Comparison of ENCODE assay signal across 19 cellular contexts in the genomic region with DNA sequence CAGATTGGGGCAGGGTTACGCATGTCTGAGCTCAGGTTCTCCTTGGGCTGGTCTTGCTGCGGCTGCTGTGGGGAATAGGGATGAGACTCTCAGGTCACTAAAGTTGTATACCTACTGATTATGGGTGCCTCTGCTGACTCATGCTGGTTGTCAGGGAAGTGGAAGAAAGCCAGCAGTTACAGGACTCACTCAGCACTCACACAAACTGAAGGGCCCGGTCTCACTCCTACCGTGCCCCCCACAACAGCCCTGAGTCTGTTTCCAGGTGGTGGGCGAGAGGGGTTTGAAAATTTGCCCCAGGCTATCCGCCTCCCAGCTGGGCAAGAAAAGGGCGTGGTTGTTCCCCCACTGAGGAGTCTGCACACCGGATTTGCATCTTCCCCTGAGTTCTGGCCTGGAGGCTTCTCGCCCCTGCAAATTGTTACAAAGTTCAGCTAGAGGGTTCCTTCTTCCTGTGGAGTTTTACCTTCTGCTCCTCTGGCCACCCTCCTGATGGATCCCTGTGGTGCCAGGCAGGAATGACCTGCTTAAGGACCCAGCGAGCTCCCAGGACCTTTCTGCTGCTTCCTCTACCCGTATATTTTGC.
DNase-seq lines count a peak whose midpoint lies in the region; ATAC-seq and TF ChIP-seq lines count a peak whose summit lies in the region.
"Had no signal": no experiment of that assay in that cellular context is flagged by ENCODE, and none has a peak within 500 bp of the region (broad histone marks: within the 10 kb centered on the region; RNA-seq: fewer than 3 reads in every experiment).

No MANE protein-coding gene starts in this region.

- H3K4me3 Mint-ChIP-seq in T-helper 17 cell: no peak overlapping the region
- H3K4me3 Mint-ChIP-seq: activated CD4-positive, alpha-beta memory T cell treated with anti-CD3 and anti-CD28 coated beads, Interleukin-2, amount 10 ng/mL, durations not matched to agents 7 days and 5 days had no signal

- no peaks in the 10 kb centered on the region for H3K27me3 Mint-ChIP-seq in T-helper 17 cell
- H3K27me3 Mint-ChIP-seq: activated CD4-positive, alpha-beta memory T cell treated with anti-CD3 and anti-CD28 coated beads, Interleukin-2, amount 10 ng/mL, durations not matched to agents 7 days and 5 days had no signal

- no peak overlapping the region for H3K4me3 ChIP-seq in KMS-11 (IDR thresholded peaks at IDR 0.05; ENCODE audit: insufficient read depth, low read depth, low read length)

- peak overlapping the region; percentile 44 for H2AFZ ChIP-seq in KMS-11 (ENCODE audit: low read depth)

- no peaks in the 10 kb centered on the region for H3K27me3 ChIP-seq in KMS-11 (ENCODE audit: insufficient read depth, low read depth)
- H3K27me3 ChIP-seq in foreskin keratinocyte: no peaks in the 10 kb centered on the region
- H3K27me3 ChIP-seq: neutrophil had no signal

- H3K4me1 ChIP-seq in KMS-11 (ENCODE audit: low read depth, poor library complexity, severe bottlenecking) (peaks cover 7% of the 10 kb centered on the region), foreskin keratinocyte (no peaks in the 10 kb centered on the region)

- H3K9ac ChIP-seq in KMS-11: peak overlapping the region; percentile 22; the same call in 1 of the 2 replicates

- H4K20me1 ChIP-seq in KMS-11 (ENCODE audit: insufficient read depth): no peaks in the 10 kb centered on the region

- no peaks in the 10 kb centered on the region for H3K36me3 Mint-ChIP-seq in T-helper 17 cell (ENCODE audit: low read depth)

- no peak overlapping the region for H3K27ac Mint-ChIP-seq in T-helper 17 cell
- H3K27ac Mint-ChIP-seq: activated CD4-positive, alpha-beta memory T cell treated with anti-CD3 and anti-CD28 coated beads, Interleukin-2, amount 10 ng/mL, durations not matched to agents 7 days and 5 days had no signal

- no peak overlapping the region for H3K4me2 ChIP-seq in KMS-11

- no peaks in the 10 kb centered on the region for H3K79me2 ChIP-seq in KMS-11 (ENCODE audit: insufficient read depth, low read depth)

- H3K9me3 ChIP-seq in T-helper 17 cell (ENCODE audit: control insufficient read depth, low read length, poor library complexity, severe bottlenecking): no peaks in the 10 kb centered on the region
- H3K9me3 ChIP-seq: neutrophil had no signal

- no peaks in the 10 kb centered on the region for H3K4me1 Mint-ChIP-seq in T-helper 17 cell
- H3K4me1 Mint-ChIP-seq: activated CD4-positive, alpha-beta memory T cell treated with anti-CD3 and anti-CD28 coated beads, Interleukin-2, amount 10 ng/mL, durations not matched to agents 7 days and 5 days had no signal

- H3K36me3 ChIP-seq in KMS-11 (ENCODE audit: insufficient read depth): no peaks in the 10 kb centered on the region
- H3K36me3 ChIP-seq: neutrophil had no signal

- peak; percentile 50 for ATAC-seq in foreskin keratinocyte
- no peak for ATAC-seq in HG03196 (IDR thresholded peaks at IDR 0.05; ENCODE audit: unreplicated experiment)
- no peak for ATAC-seq in T-helper 17 cell

- H3K27ac ChIP-seq in KMS-11: peak overlapping the region; percentile 15; the same call in 1 of the 2 replicates
- no peak overlapping the region for H3K27ac ChIP-seq in foreskin keratinocyte
- H3K27ac ChIP-seq: C4-2B, neutrophil had no signal

- no peak for TF ChIP-seq CTCF in KMS-11 (conservative IDR thresholded peaks at IDR 0.05; ENCODE audit: low read depth, low read length)
- no peak for TF ChIP-seq CTCF in foreskin keratinocyte (conservative IDR thresholded peaks at IDR 0.05)

- DNase-seq in EL (peak; percentile 8), T1000 (lab: John Stamatoyannopoulos, UW) (peak; percentile 41), foreskin keratinocyte (peak in 1 of 2 donors; percentile 25), globus pallidus (ENCODE audit: low spot score) (no peak), T-helper 17 cell (no peak)
- DNase-seq in stimulated activated CD4-positive, alpha-beta T cell treated with anti-CD3 and anti-CD28 coated beads, Interleukin-4, amount 100 ng/mL, for 4 hours: no peak
- DNase-seq: activated CD4-positive, alpha-beta memory T cell treated with anti-CD3 and anti-CD28 coated beads, Interleukin-2, amount 10 ng/mL, durations not matched to agents 7 days and 5 days; amygdala; cerebellar nuclear complex; effector memory CD4-positive, alpha-beta T cell; HCEC 1CT; NCI-H524; SIG-M5; stimulated activated CD4-positive, alpha-beta T cell treated with anti-CD3 and anti-CD28 coated beads, Interleukin-1b, Interleukin-23, amount 100 ng/mL, for 48 hours; stimulated activated naive CD4-positive, alpha-beta T cell had no signal

Comparison
In these comparisons a context has a peak if more than half of its experiments do, and no peak if none do; other contexts are left out.
1. DNase-seq: peak in EL (single experiment) and T1000 (single experiment); none in globus pallidus (single experiment), T-helper 17 cell (0 of 3) and stimulated activated CD4-positive, alpha-beta T cell treated with anti-CD3 and anti-CD28 coated beads, Interleukin-4, amount 100 ng/mL, for 4 hours (0 of 2).